ENCODE assay signal across 8 cellular contexts in the genomic region with DNA sequence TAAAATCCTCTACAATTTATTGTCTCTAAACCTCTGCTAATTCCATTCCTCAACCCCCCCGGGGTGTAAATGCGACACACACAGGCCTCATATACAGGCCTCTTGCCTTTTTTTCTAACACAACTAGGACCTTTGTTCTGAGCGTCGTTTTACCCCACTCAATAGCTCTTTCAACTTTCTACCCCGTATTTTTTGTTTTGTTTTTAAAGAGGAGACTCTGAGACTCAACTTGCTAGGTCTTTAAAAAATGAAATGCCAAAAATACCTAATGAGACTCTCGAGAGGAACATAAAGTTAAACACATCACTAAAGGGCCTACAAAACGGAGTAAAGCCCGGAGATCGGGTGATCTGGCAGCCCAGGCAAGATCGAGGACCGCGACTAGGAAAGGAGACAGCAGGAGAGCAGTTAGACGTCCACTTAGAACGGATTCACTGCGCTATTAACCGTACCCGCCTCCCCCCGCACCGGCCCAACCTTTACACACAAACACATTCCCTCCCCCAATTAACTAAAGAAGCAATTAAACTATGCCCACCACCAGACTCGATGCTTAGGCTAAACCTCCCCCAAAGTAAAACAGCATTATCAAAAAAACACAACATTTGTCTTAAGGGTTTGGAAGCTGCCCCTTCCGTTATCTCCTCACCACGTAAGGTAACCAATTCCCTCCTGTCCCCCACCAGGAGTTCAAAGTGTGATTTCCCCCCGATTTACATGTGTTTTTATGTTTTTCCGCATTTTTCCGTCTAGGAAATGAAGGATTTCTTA. TPM values are rescaled to one million over a fixed set of nuclear protein-coding genes. Genes with fewer than 3 reads are reported as not detected.
DNase-seq lines count a peak whose midpoint lies in the region; ATAC-seq and TF ChIP-seq lines count a peak whose summit lies in the region.

No MANE protein-coding gene starts in this region.

- 12% methylated on average over 25 of the region's 25 CpGs for WGBS in SK-N-SH (ENCODE audit: low lambda C conversion rate)

- H3K4me3 ChIP-seq in SK-N-SH (ENCODE audit: low read depth in 2 of 2, low read length in 1 of 2) (peak overlapping the region; percentile 96 to 98), dorsolateral prefrontal cortex (peak overlapping the region; percentile 64 to 97 (median 90)), mucosa of stomach (ENCODE audit: low read length) (peak overlapping the region; percentile 95)

- H3K36me3 ChIP-seq in SK-N-SH (replicated peaks in 1 of 2; ENCODE audit: control insufficient read depth in 1 of 2, insufficient read depth in 2 of 2, low read length in 1 of 2) = peaks cover 18 to 23% of the 10 kb centered on the region in 2 experiments
- no peaks in the 10 kb centered on the region for H3K36me3 ChIP-seq in mucosa of stomach (ENCODE audit: control insufficient read depth, insufficient read depth, low read length)

- TF ChIP-seq RAD21 in SK-N-SH (IDR thresholded peaks at IDR 0.05; ENCODE audit: low read length) = no peak

- no peak for TF ChIP-seq CTCF in SK-N-SH (IDR thresholded peaks at IDR 0.05)
- TF ChIP-seq CTCF in VCaP (conservative IDR thresholded peaks at IDR 0.05) = no peak
- peak in 1 of 56 donors; percentile 16 for TF ChIP-seq CTCF in dorsolateral prefrontal cortex (IDR thresholded peaks at IDR 0.05 in 54 of 56, conservative IDR thresholded peaks at IDR 0.05 in 2 of 56; ENCODE audit: low read depth in 1 of 56, partially characterized antibody in 56 of 56)
- TF ChIP-seq CTCF in type B pancreatic cell (conservative IDR thresholded peaks at IDR 0.05) = no peak

- no peaks in the 10 kb centered on the region for H3K9me3 Mint-ChIP-seq in type B pancreatic cell

- no peak overlapping the region for H2AFZ ChIP-seq in SK-N-SH (ENCODE audit: low read depth)

- H3K27me3 ChIP-seq in SK-N-SH (ENCODE audit: insufficient read depth) = no peaks in the 10 kb centered on the region
- H3K27me3 ChIP-seq in dorsolateral prefrontal cortex = no peaks in the 10 kb centered on the region
- no peaks in the 10 kb centered on the region for H3K27me3 ChIP-seq in mucosa of stomach (ENCODE audit: control insufficient read depth, insufficient read depth, low read length)

- H3K4me1 ChIP-seq in SK-N-SH (ENCODE audit: control insufficient read depth in 1 of 2, insufficient read depth in 2 of 2, low read depth in 1 of 2, low read length in 1 of 2) (peaks cover 6 to 7% of the 10 kb centered on the region in 2 experiments; a peak in 3 of 4 replicates), mucosa of stomach (ENCODE audit: control insufficient read depth, insufficient read depth, low read length) (peaks cover 11% of the 10 kb centered on the region)

- H3K79me2 ChIP-seq in SK-N-SH (ENCODE audit: insufficient read depth) = peaks cover 79% of the 10 kb centered on the region

- peak overlapping the region; percentile 68 for H3K4me2 ChIP-seq in SK-N-SH

- no peak for ATAC-seq in SK-N-SH treated with all-trans-retinoic acid at 6 μM for 48 hours

- H3K9me2 ChIP-seq in SK-N-SH = no peaks in the 10 kb centered on the region

- H3K27ac Mint-ChIP-seq in type B pancreatic cell = peak overlapping the region; percentile 98

- peak overlapping the region; percentile 91 for H3K4me3 Mint-ChIP-seq in type B pancreatic cell

- peaks cover 19% of the 10 kb centered on the region for H3K4me1 Mint-ChIP-seq in type B pancreatic cell (ENCODE audit: unreplicated experiment)

- TF ChIP-seq EP300 in SK-N-SH (IDR thresholded peaks at IDR 0.05; ENCODE audit: borderline replicate concordance in 1 of 2, low read depth in 1 of 2, low read length in 1 of 2) = no peak

- POLR2A ChIA-PET in SK-N-SH (lab: Yijun Ruan, JAX) = no interaction called here

- H3F3A ChIP-seq in SK-N-SH (replicated peaks; ENCODE audit: insufficient read depth) = peaks cover 21% of the 10 kb centered on the region

- H3K27ac ChIP-seq in SK-N-SH (ENCODE audit: low read depth in 2 of 2, low read length in 1 of 2) = peak overlapping the region; percentile 97 to 99
- H3K27ac ChIP-seq in VCaP = peak overlapping the region; percentile 91
- peak overlapping the region in 57 of 59 donors; percentile 28 to 99 (median 96) for H3K27ac ChIP-seq in dorsolateral prefrontal cortex

- intact Hi-C loops in dorsolateral prefrontal cortex (cut with DNase I) = loop anchor here (2.0 to 10.0 kb wide), 4 partner anchors 119 to 245 kb away; a partner anchor contains a TSS

- H3K9ac ChIP-seq in SK-N-SH = peak overlapping the region; percentile 96
- H3K9ac ChIP-seq in mucosa of stomach (ENCODE audit: low read length) = peak overlapping the region; percentile 96

- CTCF ChIA-PET in SK-N-SH (lab: Yijun Ruan, JAX) = interaction anchor here (0.8 kb wide), 1 partner anchor 119 kb away, joined by 3 read pairs; no protein-coding TSS in a partner anchor

- no peaks in the 10 kb centered on the region for H3K9me3 ChIP-seq in SK-N-SH
- H3K9me3 ChIP-seq in mucosa of stomach (ENCODE audit: control insufficient read depth, low read length) = no peaks in the 10 kb centered on the region

- DNase-seq in SK-N-SH (no peak), dorsolateral prefrontal cortex (peak in 1 of 10 donors; percentile 33), type B pancreatic cell (ENCODE audit: extremely low spot score, unreplicated experiment) (no peak), SW 1271 (lab: John Stamatoyannopoulos, UW) (no peak), NCI-H226 (no peak)

- peaks cover 54% of the 10 kb centered on the region for H4K20me1 ChIP-seq in SK-N-SH (ENCODE audit: insufficient read depth)

- no peaks in the 10 kb centered on the region for H3K27me3 Mint-ChIP-seq in type B pancreatic cell

- H3K36me3 Mint-ChIP-seq in type B pancreatic cell = peaks cover 8% of the 10 kb centered on the region

TF ChIP-seq in SK-N-SH, 30 proteins besides CTCF, POLR2A, EP300 and RAD21 (continues in another document):
- TF ChIP-seq GABPA (IDR thresholded peaks at IDR 0.05; ENCODE audit: low read depth) = no peak
- no peak for TF ChIP-seq TEAD4 (IDR thresholded peaks at IDR 0.05; ENCODE audit: borderline replicate concordance, insufficient read depth)
- TF ChIP-seq NRF1 (IDR thresholded peaks at IDR 0.05; ENCODE audit: low read depth, low read length) = no peak
- TF ChIP-seq, protein P1, sequence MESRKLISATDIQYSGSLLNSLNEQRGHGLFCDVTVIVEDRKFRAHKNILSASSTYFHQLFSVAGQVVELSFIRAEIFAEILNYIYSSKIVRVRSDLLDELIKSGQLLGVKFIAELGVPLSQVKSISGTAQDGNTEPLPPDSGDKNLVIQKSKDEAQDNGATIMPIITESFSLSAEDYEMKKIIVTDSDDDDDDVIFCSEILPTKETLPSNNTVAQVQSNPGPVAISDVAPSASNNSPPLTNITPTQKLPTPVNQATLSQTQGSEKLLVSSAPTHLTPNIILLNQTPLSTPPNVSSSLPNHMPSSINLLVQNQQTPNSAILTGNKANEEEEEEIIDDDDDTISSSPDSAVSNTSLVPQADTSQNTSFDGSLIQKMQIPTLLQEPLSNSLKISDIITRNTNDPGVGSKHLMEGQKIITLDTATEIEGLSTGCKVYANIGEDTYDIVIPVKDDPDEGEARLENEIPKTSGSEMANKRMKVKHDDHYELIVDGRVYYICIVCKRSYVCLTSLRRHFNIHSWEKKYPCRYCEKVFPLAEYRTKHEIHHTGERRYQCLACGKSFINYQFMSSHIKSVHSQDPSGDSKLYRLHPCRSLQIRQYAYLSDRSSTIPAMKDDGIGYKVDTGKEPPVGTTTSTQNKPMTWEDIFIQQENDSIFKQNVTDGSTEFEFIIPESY (IDR thresholded peaks at IDR 0.05; ENCODE audit: borderline replicate concordance, low read depth) = no peak
- no peak for TF ChIP-seq MXI1 (IDR thresholded peaks at IDR 0.05; ENCODE audit: low read depth, low read length)
- no peak for TF ChIP-seq GATA2 (CRISPR knock-in tag; IDR thresholded peaks at IDR 0.05)

TF ChIP-seq in SK-N-SH treated with all-trans-retinoic acid at 6 μM for 48 hours, 23 proteins besides CTCF, POLR2A, EP300 and RAD21 (continues in another document):
- TF ChIP-seq, protein P2, sequence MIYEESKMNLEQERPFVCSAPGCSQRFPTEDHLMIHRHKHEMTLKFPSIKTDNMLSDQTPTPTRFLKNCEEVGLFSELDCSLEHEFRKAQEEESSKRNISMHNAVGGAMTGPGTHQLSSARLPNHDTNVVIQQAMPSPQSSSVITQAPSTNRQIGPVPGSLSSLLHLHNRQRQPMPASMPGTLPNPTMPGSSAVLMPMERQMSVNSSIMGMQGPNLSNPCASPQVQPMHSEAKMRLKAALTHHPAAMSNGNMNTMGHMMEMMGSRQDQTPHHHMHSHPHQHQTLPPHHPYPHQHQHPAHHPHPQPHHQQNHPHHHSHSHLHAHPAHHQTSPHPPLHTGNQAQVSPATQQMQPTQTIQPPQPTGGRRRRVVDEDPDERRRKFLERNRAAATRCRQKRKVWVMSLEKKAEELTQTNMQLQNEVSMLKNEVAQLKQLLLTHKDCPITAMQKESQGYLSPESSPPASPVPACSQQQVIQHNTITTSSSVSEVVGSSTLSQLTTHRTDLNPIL (CRISPR knock-in tag; IDR thresholded peaks at IDR 0.05; ENCODE audit: low read depth) = no peak
- no peak for TF ChIP-seq RARB (CRISPR knock-in tag; IDR thresholded peaks at IDR 0.05)
- TF ChIP-seq ZNF70 (CRISPR knock-in tag; IDR thresholded peaks at IDR 0.05) = no peak
- TF ChIP-seq, protein P3, sequence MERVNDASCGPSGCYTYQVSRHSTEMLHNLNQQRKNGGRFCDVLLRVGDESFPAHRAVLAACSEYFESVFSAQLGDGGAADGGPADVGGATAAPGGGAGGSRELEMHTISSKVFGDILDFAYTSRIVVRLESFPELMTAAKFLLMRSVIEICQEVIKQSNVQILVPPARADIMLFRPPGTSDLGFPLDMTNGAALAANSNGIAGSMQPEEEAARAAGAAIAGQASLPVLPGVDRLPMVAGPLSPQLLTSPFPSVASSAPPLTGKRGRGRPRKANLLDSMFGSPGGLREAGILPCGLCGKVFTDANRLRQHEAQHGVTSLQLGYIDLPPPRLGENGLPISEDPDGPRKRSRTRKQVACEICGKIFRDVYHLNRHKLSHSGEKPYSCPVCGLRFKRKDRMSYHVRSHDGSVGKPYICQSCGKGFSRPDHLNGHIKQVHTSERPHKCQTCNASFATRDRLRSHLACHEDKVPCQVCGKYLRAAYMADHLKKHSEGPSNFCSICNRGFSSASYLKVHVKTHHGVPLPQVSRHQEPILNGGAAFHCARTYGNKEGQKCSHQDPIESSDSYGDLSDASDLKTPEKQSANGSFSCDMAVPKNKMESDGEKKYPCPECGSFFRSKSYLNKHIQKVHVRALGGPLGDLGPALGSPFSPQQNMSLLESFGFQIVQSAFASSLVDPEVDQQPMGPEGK (CRISPR knock-in tag; IDR thresholded peaks at IDR 0.05; ENCODE audit: borderline replicate concordance) = no peak

RNA-seq across cellular contexts. Expression of a gene that starts 1.6 kb away (rescaled TPM):
- 30.3 and 47.5 TPM in 2 replicates for polyA plus RNA-seq in SK-N-SH (2012; rRNA removed)
- 33.4 and 36.6 TPM in 2 replicates for polyA plus RNA-seq in SK-N-SH (2012; cell fraction: cytosol; rRNA removed)
- 45.5 and 95.4 TPM in 2 replicates for polyA plus RNA-seq in SK-N-SH (2012; cell fraction: nucleus; rRNA removed)
- 100 to 1,000 TPM; 207 to 293 (median 249) TPM for total RNA-seq in dorsolateral prefrontal cortex
- total RNA-seq in type B pancreatic cell (ENCODE audit: low replicate concordance) = 188 and 191 TPM in 2 replicates

RNA-seq across cellular contexts. Expression of a gene that starts 2.1 kb away (rescaled TPM):
- polyA plus RNA-seq in SK-N-SH (2012; rRNA removed) = 3.9 and 5.7 TPM in 2 replicates
- polyA plus RNA-seq in SK-N-SH (2012; cell fraction: cytosol; rRNA removed) = 5.2 and 5.5 TPM in 2 replicates
- polyA plus RNA-seq in SK-N-SH (2012; cell fraction: nucleus; rRNA removed) = 2.5 and 4.4 TPM in 2 replicates
- total RNA-seq in dorsolateral prefrontal cortex = 10 to 100 TPM in 13 of 120 experiments, 1 to 10 TPM in 107; 3.9 to 12.0 (median 7.9) TPM
- 2.0 and 3.2 TPM in 2 replicates for total RNA-seq in type B pancreatic cell (ENCODE audit: low replicate concordance)
